ENCODE assay signal across 18 cellular contexts in genomic region chrX:74545880-74546279, GRCh38.
DNase-seq lines count a peak whose midpoint lies in the region; ATAC-seq, FAIRE-seq and TF ChIP-seq lines count a peak whose summit lies in the region.
"Had no signal": no experiment of that assay in that cellular context is flagged by ENCODE, and none has a peak within 500 bp of the region (broad histone marks: within the 10 kb centered on the region; RNA-seq: fewer than 3 reads in every experiment).

No MANE protein-coding gene starts in this region.

- no peaks in the 10 kb centered on the region for H3K36me3 ChIP-seq in H1 (ENCODE audit: control insufficient read depth in 2 of 4, insufficient read depth in 4 of 4, low read length in 3 of 4)
- H3K36me3 ChIP-seq in mesendoderm (ENCODE audit: control insufficient read depth, insufficient read depth, low read length), result no peaks in the 10 kb centered on the region
- H3K36me3 ChIP-seq: BE2C had no signal

- H2AK5ac ChIP-seq in H9 (ENCODE audit: insufficient read length, low read length) (no peak overlapping the region), H1 (ENCODE audit: low read depth, low read length) (no peak overlapping the region), mesendoderm (ENCODE audit: low read length) (no peak overlapping the region)

- no peaks in the 10 kb centered on the region for H3K27me3 ChIP-seq in H9 (ENCODE audit: insufficient read depth, low read length)
- no peaks in the 10 kb centered on the region for H3K27me3 ChIP-seq in H1 (replicated peaks in 1 of 4; ENCODE audit: control insufficient read depth in 3 of 4, extremely low read depth in 1 of 4, insufficient read depth in 3 of 4, low read length in 3 of 4)
- H3K27me3 ChIP-seq in mesendoderm (ENCODE audit: insufficient read depth, low read length, poor library complexity), result no peaks in the 10 kb centered on the region
- H3K27me3 ChIP-seq: BE2C had no signal

- H3K56ac ChIP-seq in H9 (ENCODE audit: insufficient read length, low read depth, low read length) (no peak overlapping the region), H1 (replicated peaks; ENCODE audit: insufficient read length, low read depth, low read length) (no peak overlapping the region), mesendoderm (ENCODE audit: low read length) (no peak overlapping the region)

- no peaks in the 10 kb centered on the region for H4K20me1 ChIP-seq in H9 (ENCODE audit: control insufficient read depth, insufficient read depth, insufficient read length)
- no peaks in the 10 kb centered on the region for H4K20me1 ChIP-seq in H1 (replicated peaks in 1 of 2; ENCODE audit: control insufficient read depth in 1 of 2, insufficient read depth in 2 of 2, low read length in 2 of 2)

- no peak for TF ChIP-seq POLR2A in H1 (IDR thresholded peaks at IDR 0.05; ENCODE audit: control extremely low read depth in 1 of 2, low read depth in 2 of 2, low read length in 2 of 2)

- H3K4me3 Mint-ChIP-seq in activated CD4-positive, alpha-beta memory T cell treated with anti-CD3 and anti-CD28 coated beads for 36 hours, result no peak overlapping the region
- no peak overlapping the region for H3K4me3 Mint-ChIP-seq in activated CD4-positive, alpha-beta memory T cell treated with anti-CD3 and anti-CD28 coated beads, Interleukin-2, amount 10 ng/mL, durations not matched to agents 7 days and 5 days
- H3K4me3 Mint-ChIP-seq in H9, result no peak overlapping the region
- H3K4me3 Mint-ChIP-seq: CD4-positive, CD25-positive, alpha-beta regulatory T cell; CD8-positive, alpha-beta memory T cell had no signal

- H3K4me2 ChIP-seq in H9 (ENCODE audit: insufficient read depth, insufficient read length, low read length) (no peak overlapping the region), H1 (ENCODE audit: insufficient read depth in 1 of 2, low read depth in 2 of 2, low read length in 2 of 2) (no peak overlapping the region), mesendoderm (ENCODE audit: low read length) (no peak overlapping the region)

- no peaks in the 10 kb centered on the region for H3K79me2 ChIP-seq in H9 (ENCODE audit: insufficient read depth, low read length)
- no peaks in the 10 kb centered on the region for H3K79me2 ChIP-seq in H1 (ENCODE audit: control insufficient read depth in 1 of 2, insufficient read depth in 2 of 2, low read length in 2 of 2)
- H3K79me2 ChIP-seq in mesendoderm (ENCODE audit: control insufficient read depth, insufficient read depth, low read length), result no peaks in the 10 kb centered on the region

- intact Hi-C loops in activated CD4-positive, alpha-beta memory T cell treated with anti-CD3 and anti-CD28 coated beads for 36 hours (cut with micrococcal nuclease), result no loop called here

- no peak overlapping the region for H3T11ph ChIP-seq in H9 (ENCODE audit: low read length)

- H2BK120ac ChIP-seq in H9 (ENCODE audit: low read depth, low read length, poor library complexity, severe bottlenecking) (no peak overlapping the region), H1 (replicated peaks; ENCODE audit: low read depth, low read length) (no peak overlapping the region), mesendoderm (ENCODE audit: low read depth, low read length) (no peak overlapping the region)

- no peak for TF ChIP-seq EP300 in H1 (IDR thresholded peaks at IDR 0.05; ENCODE audit: borderline replicate concordance in 1 of 2, low read depth in 2 of 2, low read length in 2 of 2)

- TF ChIP-seq RAD21 in H1 (IDR thresholded peaks at IDR 0.05 in 1 of 2, conservative IDR thresholded peaks at IDR 0.05 in 1 of 2; ENCODE audit: low read depth in 2 of 2, low read length in 2 of 2), result no peak

- no peak overlapping the region for H3K18ac ChIP-seq in H9 (ENCODE audit: insufficient read length, low read depth, low read length)
- no peak overlapping the region for H3K18ac ChIP-seq in H1 (ENCODE audit: extremely low read depth, low read length)
- H3K18ac ChIP-seq in mesendoderm (ENCODE audit: low read length), result no peak overlapping the region

- no peak overlapping the region for H3K14ac ChIP-seq in H9 (ENCODE audit: insufficient read depth, low read length)
- H3K14ac ChIP-seq in H1 (ENCODE audit: insufficient read length), result no peak overlapping the region

- H3K9me3 Mint-ChIP-seq in activated CD4-positive, alpha-beta memory T cell treated with anti-CD3 and anti-CD28 coated beads for 36 hours, result no peaks in the 10 kb centered on the region
- no peaks in the 10 kb centered on the region for H3K9me3 Mint-ChIP-seq in activated CD4-positive, alpha-beta memory T cell treated with anti-CD3 and anti-CD28 coated beads, Interleukin-2, amount 10 ng/mL, durations not matched to agents 7 days and 5 days
- H3K9me3 Mint-ChIP-seq in H9, result peaks cover 33 to 41% of the 10 kb centered on the region in 2 experiments
- H3K9me3 Mint-ChIP-seq: CD8-positive, alpha-beta memory T cell had no signal

- H3K4me3 ChIP-seq in H1 (ENCODE audit: extremely low read depth in 1 of 4, insufficient read depth in 2 of 4, low read depth in 3 of 4, low read length in 4 of 4) (no peak overlapping the region), mesendoderm (ENCODE audit: low read length) (no peak overlapping the region)

- DNase-seq in activated CD4-positive, alpha-beta memory T cell treated with anti-CD3 and anti-CD28 coated beads for 36 hours, result peak; percentile 11
- DNase-seq in activated CD4-positive, alpha-beta memory T cell treated with anti-CD3 and anti-CD28 coated beads, Interleukin-2, amount 10 ng/mL, durations not matched to agents 7 days and 5 days, result no peak
- no peak for DNase-seq in H9
- no peak for DNase-seq in H1 (ENCODE audit: low read depth in 1 of 2, low spot score in 2 of 2)
- DNase-seq in mesendoderm, result no peak
- DNase-seq: ACHN; BE2C; C1 segment of cervical spinal cord; CD4-positive, CD25-positive, alpha-beta regulatory T cell; CD8-positive, alpha-beta memory T cell; COR-L47; DMS 273 treated with DMSO at 0.1 percent for 48 hours; DMS53; DND-41; EL; HCEC 1CT had no signal

- TF ChIP-seq CTCF in H9 (conservative IDR thresholded peaks at IDR 0.05) (no peak), H1 (IDR thresholded peaks at IDR 0.05; ENCODE audit: control extremely low read depth in 1 of 3, insufficient read depth in 1 of 3, low read depth in 1 of 3, low read length in 3 of 3) (no peak)

- H2BK20ac ChIP-seq in H9 (ENCODE audit: low read depth, low read length, poor library complexity, severe bottlenecking), result no peak overlapping the region
- H2BK20ac ChIP-seq in H1 (ENCODE audit: low read length), result 0 out of 2 replicates have a peak overlapping the region, but pooled peaks have one; percentile 32

- POLR2A ChIA-PET in activated CD4-positive, alpha-beta memory T cell treated with anti-CD3 and anti-CD28 coated beads for 36 hours (lab: Charles Lee), result no interaction called here
- POLR2A ChIA-PET in activated CD4-positive, alpha-beta memory T cell treated with anti-CD3 and anti-CD28 coated beads, Interleukin-2, amount 10 ng/mL, durations not matched to agents 7 days and 5 days (lab: Charles Lee), result interaction anchor here (0.5 to 1.2 kb wide), 2 partner anchors 9 to 83 kb away, joined by 3 to 6 read pairs; no protein-coding TSS in a partner anchor
- POLR2A ChIA-PET in H1 (lab: Charles Lee; ENCODE audit: partially characterized antibody), result interaction anchor here (0.9 to 1.6 kb wide), 3 partner anchors 9 to 126 kb away, joined by 3 to 6 read pairs (median 3); no protein-coding TSS in a partner anchor

- H3K4ac ChIP-seq in H9 (ENCODE audit: low read depth, low read length) (no peak overlapping the region), H1 (replicated peaks; ENCODE audit: insufficient read length, low read depth, low read length) (no peak overlapping the region), mesendoderm (ENCODE audit: low read depth, low read length) (no peak overlapping the region)

- H4K8ac ChIP-seq in H9 (replicated peaks; ENCODE audit: insufficient read length, low read depth, low read length) (no peak overlapping the region), H1 (ENCODE audit: extremely low read depth, insufficient read depth, low read length) (no peak overlapping the region), mesendoderm (ENCODE audit: low read depth, low read length) (no peak overlapping the region)

- H3K9ac ChIP-seq in H9 (ENCODE audit: extremely low read depth, insufficient read length, low read length) (no peak overlapping the region), H1 (replicated peaks in 1 of 4; ENCODE audit: extremely low read depth in 1 of 4, low read depth in 3 of 4, low read length in 3 of 4) (no peak overlapping the region), mesendoderm (ENCODE audit: low read length) (no peak overlapping the region)

- no peaks in the 10 kb centered on the region for H3K36me3 Mint-ChIP-seq in activated CD4-positive, alpha-beta memory T cell treated with anti-CD3 and anti-CD28 coated beads for 36 hours
- no peaks in the 10 kb centered on the region for H3K36me3 Mint-ChIP-seq in activated CD4-positive, alpha-beta memory T cell treated with anti-CD3 and anti-CD28 coated beads, Interleukin-2, amount 10 ng/mL, durations not matched to agents 7 days and 5 days (ENCODE audit: low read depth)
- H3K36me3 Mint-ChIP-seq in H9 (ENCODE audit: insufficient read depth in 1 of 3, low read depth in 3 of 3), result peaks cover 4 to 6% (median 5%) of the 10 kb centered on the region in 3 experiments; a peak in 3 of 7 replicates
- H3K36me3 Mint-ChIP-seq: CD4-positive, CD25-positive, alpha-beta regulatory T cell; CD8-positive, alpha-beta memory T cell had no signal

- peaks cover 14% of the 10 kb centered on the region for H3K4me1 Mint-ChIP-seq in activated CD4-positive, alpha-beta memory T cell treated with anti-CD3 and anti-CD28 coated beads for 36 hours (ENCODE audit: low read depth)
- H3K4me1 Mint-ChIP-seq in activated CD4-positive, alpha-beta memory T cell treated with anti-CD3 and anti-CD28 coated beads, Interleukin-2, amount 10 ng/mL, durations not matched to agents 7 days and 5 days, result peaks cover 3% of the 10 kb centered on the region
- peaks cover 3% of the 10 kb centered on the region in 2 experiments for H3K4me1 Mint-ChIP-seq in H9

- H3K27ac ChIP-seq in H9 (ENCODE audit: insufficient read length, low read depth, low read length) (no peak overlapping the region), H1 (ENCODE audit: low read depth, low read length) (no peak overlapping the region), mesendoderm (ENCODE audit: low read depth, low read length) (no peak overlapping the region)

- H3K9me3 ChIP-seq in H9 (ENCODE audit: control insufficient read depth, low read depth, low read length), result no peaks in the 10 kb centered on the region
- no peaks in the 10 kb centered on the region for H3K9me3 ChIP-seq in H1 (ENCODE audit: insufficient read depth in 2 of 2, low read depth in 1 of 2, low read length in 1 of 2)
- H3K9me3 ChIP-seq: BE2C had no signal

- no peak overlapping the region for H3K27ac Mint-ChIP-seq in activated CD4-positive, alpha-beta memory T cell treated with anti-CD3 and anti-CD28 coated beads for 36 hours
- no peak overlapping the region for H3K27ac Mint-ChIP-seq in activated CD4-positive, alpha-beta memory T cell treated with anti-CD3 and anti-CD28 coated beads, Interleukin-2, amount 10 ng/mL, durations not matched to agents 7 days and 5 days
- H3K27ac Mint-ChIP-seq in H9, result no peak overlapping the region
- H3K27ac Mint-ChIP-seq: CD4-positive, CD25-positive, alpha-beta regulatory T cell; CD8-positive, alpha-beta memory T cell had no signal

- H4K5ac ChIP-seq in H9 (ENCODE audit: insufficient read length, low read depth, low read length), result peak overlapping the region; percentile 74
- H4K5ac ChIP-seq in H1 (ENCODE audit: insufficient read length, low read depth, low read length), result no peak overlapping the region
- no peak overlapping the region for H4K5ac ChIP-seq in mesendoderm (ENCODE audit: low read length)

- H2BK15ac ChIP-seq in H9 (ENCODE audit: low read depth, low read length) (no peak overlapping the region), H1 (ENCODE audit: low read length) (no peak overlapping the region), mesendoderm (replicated peaks; ENCODE audit: low read depth) (no peak overlapping the region)

- H3K79me1 ChIP-seq in H9 (ENCODE audit: insufficient read depth, low read depth, low read length, poor library complexity, severe bottlenecking) (no peaks in the 10 kb centered on the region), H1 (ENCODE audit: low read depth, low read length) (no peaks in the 10 kb centered on the region), mesendoderm (ENCODE audit: low read length) (no peaks in the 10 kb centered on the region)

- H2BK12ac ChIP-seq in H9 (ENCODE audit: insufficient read length, low read depth, low read length) (no peak overlapping the region), H1 (ENCODE audit: low read depth, low read length) (no peak overlapping the region)

- no peak for FAIRE-seq in H1 (lab: Jason Lieb, UNC)
- FAIRE-seq: GM18507 had no signal

- CTCF ChIA-PET in activated CD4-positive, alpha-beta memory T cell treated with anti-CD3 and anti-CD28 coated beads for 36 hours (lab: Charles Lee), result interaction anchor here (0.9 to 1.7 kb wide), 3 partner anchors 53 to 165 kb away, joined by 4 to 6 read pairs (median 6); no protein-coding TSS in a partner anchor
- CTCF ChIA-PET in activated CD4-positive, alpha-beta memory T cell treated with anti-CD3 and anti-CD28 coated beads, Interleukin-2, amount 10 ng/mL, durations not matched to agents 7 days and 5 days (lab: Charles Lee), result no interaction called here
- CTCF ChIA-PET in H1 (lab: Charles Lee; ENCODE audit: partially characterized antibody), result interaction anchor here (0.6 to 1.7 kb wide), 5 partner anchors 11 to 272 kb away, joined by 3 to 6 read pairs (median 3); no protein-coding TSS in a partner anchor

- no peak overlapping the region for H3K23ac ChIP-seq in H9 (ENCODE audit: insufficient read length, low read depth, low read length)
- H3K23ac ChIP-seq in H1 (ENCODE audit: insufficient read length), result no peak overlapping the region
- no peak overlapping the region for H3K23ac ChIP-seq in mesendoderm (ENCODE audit: low read length)

- H3K27me3 Mint-ChIP-seq in activated CD4-positive, alpha-beta memory T cell treated with anti-CD3 and anti-CD28 coated beads for 36 hours, result no peaks in the 10 kb centered on the region
- no peaks in the 10 kb centered on the region for H3K27me3 Mint-ChIP-seq in activated CD4-positive, alpha-beta memory T cell treated with anti-CD3 and anti-CD28 coated beads, Interleukin-2, amount 10 ng/mL, durations not matched to agents 7 days and 5 days
- no peaks in the 10 kb centered on the region; the same call in 1 of the 2 replicates for H3K27me3 Mint-ChIP-seq in H9 (ENCODE audit: low read depth)

- H2BK5ac ChIP-seq in H9 (ENCODE audit: insufficient read length, low read length) (no peak overlapping the region), H1 (ENCODE audit: low read depth, low read length) (no peak overlapping the region), mesendoderm (ENCODE audit: low read length) (no peak overlapping the region)

- no peak for ATAC-seq in GM21390 (IDR thresholded peaks at IDR 0.05; ENCODE audit: unreplicated experiment)

- H4K91ac ChIP-seq in H9 (ENCODE audit: insufficient read length, low read depth, low read length) (no peak overlapping the region), H1 (replicated peaks; ENCODE audit: insufficient read length, low read length) (no peak overlapping the region)

- H2AFZ ChIP-seq in H9 (ENCODE audit: low read length), result no peak overlapping the region
- H2AFZ ChIP-seq in H1 (ENCODE audit: low read length), result no peak overlapping the region

- H3K23me2 ChIP-seq in H9 (ENCODE audit: insufficient read length, low read depth, low read length, poor library complexity, severe bottlenecking), result no peaks in the 10 kb centered on the region
- no peaks in the 10 kb centered on the region for H3K23me2 ChIP-seq in H1 (ENCODE audit: low read depth, low read length)

- no peaks in the 10 kb centered on the region for H3K4me1 ChIP-seq in H9 (ENCODE audit: insufficient read depth, low read length)
- no peaks in the 10 kb centered on the region for H3K4me1 ChIP-seq in H1 (replicated peaks in 1 of 4; ENCODE audit: control insufficient read depth in 3 of 4, insufficient read depth in 4 of 4, low read length in 3 of 4)
- H3K4me1 ChIP-seq in mesendoderm (ENCODE audit: control insufficient read depth, low read depth, low read length), result no peaks in the 10 kb centered on the region
- H3K4me1 ChIP-seq: BE2C had no signal
